8 cellular contexts compared by ENCODE assay signal in genomic region chr17:59620064-59620359, GRCh38. TPM values are rescaled to one million over a fixed set of nuclear protein-coding genes. Genes with fewer than 3 reads are reported as not detected.
DNase-seq lines count a peak whose midpoint lies in the region; ATAC-seq and TF ChIP-seq lines count a peak whose summit lies in the region.

No MANE protein-coding gene starts in this region.

- peaks cover 23% of the 10 kb centered on the region for H3K36me3 Mint-ChIP-seq in activated B cell treated with CpG ODN at 0.5 μM for 24 hours (ENCODE audit: low read depth)
- peaks cover 5% of the 10 kb centered on the region for H3K36me3 Mint-ChIP-seq in stimulated activated memory B cell treated with anti-CD40 and anti-IgM and Interleukin-4, amounts not matched to agents 10 μg/mL and 1 μg/mL and 100 μg/mL, for 72 hours

- ATAC-seq in activated B cell treated with CpG ODN at 0.5 μM for 24 hours (ENCODE audit: low read depth) (no peak), HG03025 (IDR thresholded peaks at IDR 0.05; ENCODE audit: low FRiP score, unreplicated experiment) (no peak)
- ATAC-seq in stimulated activated memory B cell treated with anti-CD40 and anti-IgM and Interleukin-4, amounts not matched to agents 10 μg/mL and 1 μg/mL and 100 μg/mL, for 72 hours: no peak

- no peak for DNase-seq in HAP-1 (ENCODE audit: low spot score in 2 of 2)
- no peak for DNase-seq in activated B cell treated with CpG ODN at 0.5 μM for 24 hours
- DNase-seq in iPS DF 6.9 (ENCODE audit: low read depth, low spot score): no peak
- no peak for DNase-seq in NCI-H69 (lab: John Stamatoyannopoulos, UW)
- no peak for DNase-seq in MV-4-11 (lab: John Stamatoyannopoulos, UW)
- no peak for DNase-seq in COLO829 (ENCODE audit: low spot score)

- TF ChIP-seq CTCF in activated B cell treated with CpG ODN at 0.5 μM for 24 hours (IDR thresholded peaks at IDR 0.05): no peak

- H3K4me1 Mint-ChIP-seq in activated B cell treated with CpG ODN at 0.5 μM for 24 hours: peaks cover 59% of the 10 kb centered on the region
- peaks cover 55% of the 10 kb centered on the region for H3K4me1 Mint-ChIP-seq in stimulated activated memory B cell treated with anti-CD40 and anti-IgM and Interleukin-4, amounts not matched to agents 10 μg/mL and 1 μg/mL and 100 μg/mL, for 72 hours

- H3K4me3 Mint-ChIP-seq in activated B cell treated with CpG ODN at 0.5 μM for 24 hours: peak overlapping the region; percentile 94
- peak overlapping the region; percentile 83 for H3K4me3 Mint-ChIP-seq in stimulated activated memory B cell treated with anti-CD40 and anti-IgM and Interleukin-4, amounts not matched to agents 10 μg/mL and 1 μg/mL and 100 μg/mL, for 72 hours

- no peaks in the 10 kb centered on the region for H3K27me3 Mint-ChIP-seq in activated B cell treated with CpG ODN at 0.5 μM for 24 hours
- no peaks in the 10 kb centered on the region for H3K27me3 Mint-ChIP-seq in stimulated activated memory B cell treated with anti-CD40 and anti-IgM and Interleukin-4, amounts not matched to agents 10 μg/mL and 1 μg/mL and 100 μg/mL, for 72 hours

- peak overlapping the region; percentile 98 for H3K27ac Mint-ChIP-seq in activated B cell treated with CpG ODN at 0.5 μM for 24 hours
- H3K27ac Mint-ChIP-seq in stimulated activated memory B cell treated with anti-CD40 and anti-IgM and Interleukin-4, amounts not matched to agents 10 μg/mL and 1 μg/mL and 100 μg/mL, for 72 hours: peak overlapping the region; percentile 95

- CTCF ChIA-PET in activated B cell treated with CpG ODN at 0.5 μM for 24 hours (lab: Charles Lee): interaction anchor here (1.3 to 1.5 kb wide), 3 partner anchors 22 to 417 kb away, joined by 3 read pairs; no protein-coding TSS in a partner anchor

- H3K4me3 ChIP-seq in HAP-1 (peak overlapping the region; percentile 99), iPS DF 6.9 (ENCODE audit: low read length) (peak overlapping the region; percentile 92)

- peaks cover 37% of the 10 kb centered on the region for H3K4me1 ChIP-seq in HAP-1
- no peaks in the 10 kb centered on the region for H3K4me1 ChIP-seq in iPS DF 6.9 (ENCODE audit: control insufficient read depth, insufficient read depth, low read length)

- H3K9me3 ChIP-seq in HAP-1: no peaks in the 10 kb centered on the region
- no peaks in the 10 kb centered on the region for H3K9me3 ChIP-seq in iPS DF 6.9 (ENCODE audit: control insufficient read depth, insufficient read depth, low read length)

- intact Hi-C loops in activated B cell treated with CpG ODN at 0.5 μM for 24 hours (cut with micrococcal nuclease): loop anchor here (5.0 kb wide), 1 partner anchor 37 kb away; no protein-coding TSS in a partner anchor

- WGBS in iPS DF 6.9 (ENCODE audit: insufficient coverage, insufficient read length): no CpG with 5 or more reads among the region's 13 CpGs

- in situ Hi-C loops in HAP-1 (cut with MboI; ENCODE audit: low sequenced_read_pairs): no loop called here

- no peaks in the 10 kb centered on the region for H3K9me3 Mint-ChIP-seq in activated B cell treated with CpG ODN at 0.5 μM for 24 hours
- H3K9me3 Mint-ChIP-seq in stimulated activated memory B cell treated with anti-CD40 and anti-IgM and Interleukin-4, amounts not matched to agents 10 μg/mL and 1 μg/mL and 100 μg/mL, for 72 hours: no peaks in the 10 kb centered on the region

- H3K36me3 ChIP-seq in HAP-1 (replicated peaks) (peaks cover 7% of the 10 kb centered on the region; the same call in 1 of the 2 replicates), iPS DF 6.9 (ENCODE audit: control insufficient read depth, insufficient read depth, low read length) (no peaks in the 10 kb centered on the region)

- H3K27me3 ChIP-seq in HAP-1 (ENCODE audit: low read depth) (no peaks in the 10 kb centered on the region), iPS DF 6.9 (ENCODE audit: control insufficient read depth, insufficient read depth, low read length) (no peaks in the 10 kb centered on the region)

- POLR2A ChIA-PET in activated B cell treated with CpG ODN at 0.5 μM for 24 hours (lab: Charles Lee): interaction anchor here (1.0 to 6.2 kb wide), 15 partner anchors 8 to 1057 kb away, joined by 3 to 116 read pairs (median 12); partner anchors contain the start of genes BCAS3, DHX40, PRR11 and PTRH2

- no peak overlapping the region for H3K27ac ChIP-seq in iPS DF 6.9 (ENCODE audit: low read length)

RNA-seq across cellular contexts. Expression of gene CLTC, which starts 0.3 kb away (rescaled TPM):
- 148 and 189 TPM in 2 replicates for total RNA-seq in activated B cell treated with CpG ODN at 0.5 μM for 24 hours

RNA-seq across cellular contexts. Expression of gene DHX40, which starts 54.6 kb away (rescaled TPM):
- 19.1 and 22.6 TPM in 2 replicates for total RNA-seq in activated B cell treated with CpG ODN at 0.5 μM for 24 hours
